20 cellular contexts compared by ENCODE assay signal in genomic region chr7:148162808-148163207, GRCh38.
A peak's percentile ranks its signal among the peaks of the same experiment; 100 is the strongest.
DNase-seq lines count a peak whose midpoint lies in the region; ATAC-seq, FAIRE-seq and TF ChIP-seq lines count a peak whose summit lies in the region.
"Had no signal": no experiment of that assay in that cellular context is flagged by ENCODE, and none has a peak within 500 bp of the region (broad histone marks: within the 10 kb centered on the region; RNA-seq: fewer than 3 reads in every experiment).

No MANE protein-coding gene starts in this region.

- DNase-seq in HepG2 (ENCODE audit: low spot score) = no peak
- no peak for DNase-seq in right lobe of liver
- peak; percentile 25 for DNase-seq in NCI-H69 (lab: John Stamatoyannopoulos, UW)
- DNase-seq in pancreas = peak in 1 of 6 donors; percentile 32
- DNase-seq in NCI-H526 (lab: John Stamatoyannopoulos, UW) = no peak
- no peak for DNase-seq in effector CD8-positive, alpha-beta T cell (lab: John Stamatoyannopoulos, UW)
- no peak for DNase-seq in activated CD4-positive, alpha-beta T cell treated with anti-CD3 and anti-CD28 coated beads for 4 hours
- DNase-seq: C1 segment of cervical spinal cord; Calu3; CD4-positive, alpha-beta memory T cell; COR-L47; DMS53; DMS79 treated with DMSO at 0.1 percent for 48 hours; GF-D8; GOT3; HFFc6 had no signal

- ATAC-seq in HepG2 (no peak), right lobe of liver (no peak), pancreas (peak; percentile 46 to 70 (median 60))

- H3K27ac ChIP-seq in HepG2 (ENCODE audit: extremely low read length, insufficient read depth, low read length) = no peak overlapping the region
- no peak overlapping the region for H3K27ac ChIP-seq in right lobe of liver
- no peak overlapping the region for H3K27ac ChIP-seq in pancreas

- no TSS peak for BruUV-seq in HepG2 (replicated peaks; lab: Mats Ljungman, UMichigan)

- TF ChIP-seq CTCF in HepG2 (CRISPR knock-in tag; IDR thresholded peaks at IDR 0.05) (no peak), right lobe of liver (IDR thresholded peaks at IDR 0.05) (no peak), pancreas (IDR thresholded peaks at IDR 0.05) (no peak)

- CTCF ChIA-PET in HepG2 (lab: Yijun Ruan, JAX; ENCODE audit: low intra/inter-chr PET ratio, low total read pairs) = no interaction called here

- no peak overlapping the region for H3K4me2 ChIP-seq in HepG2 (ENCODE audit: low read depth, low read length)

- H3K4me1 ChIP-seq in HepG2 (ENCODE audit: insufficient read depth, low read length) (no peaks in the 10 kb centered on the region), right lobe of liver (no peaks in the 10 kb centered on the region), pancreas (peaks cover 5 to 7% (median 7%) of the 10 kb centered on the region in 3 donors)
- H3K4me1 ChIP-seq: HAP-1 had no signal

- H3K9ac ChIP-seq in HepG2 (ENCODE audit: insufficient read depth, low read depth, low read length) = no peak overlapping the region

- FAIRE-seq in HepG2 (lab: Jason Lieb, UNC) = no peak
- FAIRE-seq in pancreas (lab: Jason Lieb, UNC) = no peak
- FAIRE-seq: GM12891, GM18507, H54 had no signal

- no peaks in the 10 kb centered on the region for H3K9me3 ChIP-seq in HepG2 (ENCODE audit: low read length)
- H3K9me3 ChIP-seq in right lobe of liver = no peaks in the 10 kb centered on the region
- no peaks in the 10 kb centered on the region for H3K9me3 ChIP-seq in pancreas
- H3K9me3 ChIP-seq: HAP-1 had no signal

- 7% methylated on average over 4 of the region's 4 CpGs for WGBS in HepG2 (ENCODE audit: low lambda C conversion rate)
- WGBS in right lobe of liver (ENCODE audit: insufficient coverage, low coverage, low lambda C conversion rate, missing lambda C conversion rate) = 24% methylated on average over 4 of the region's 4 CpGs
- 14 to 17% methylated on average over 4 of the region's 4 CpGs for WGBS in pancreas, 2 donors

- in situ Hi-C loops in HepG2 (cut with HindIII; ENCODE audit: extremely low pct_ligation_motif_present, low pct_unique_long_range_greater_than_20kb) = no loop called here

- TF ChIP-seq EP300 in HepG2 (IDR thresholded peaks at IDR 0.05; ENCODE audit: low read depth in 2 of 2, low read length in 2 of 2) (no peak), HepG2 (CRISPR knock-in tag; IDR thresholded peaks at IDR 0.05; ENCODE audit: borderline replicate concordance) (no peak)

- no peaks in the 10 kb centered on the region; a peak in 1 of 5 replicates for H3K27me3 ChIP-seq in HepG2 (ENCODE audit: control insufficient read depth in 1 of 2, insufficient read depth in 2 of 2, low read length in 2 of 2)
- no peaks in the 10 kb centered on the region for H3K27me3 ChIP-seq in right lobe of liver
- H3K27me3 ChIP-seq in pancreas = peaks cover 0 to 4% (median 0%) of the 10 kb centered on the region in 4 donors

- POLR2A ChIA-PET in HepG2 (lab: Yijun Ruan, JAX) = no interaction called here

- no peaks in the 10 kb centered on the region for H3K79me2 ChIP-seq in HepG2 (ENCODE audit: insufficient read depth, low read length)

- TF ChIP-seq POLR2A in HepG2 (IDR thresholded peaks at IDR 0.05; ENCODE audit: insufficient read depth in 1 of 2, low read depth in 2 of 2, low read length in 2 of 2) (no peak), right lobe of liver (IDR thresholded peaks at IDR 0.05) (no peak)

- H3K36me3 ChIP-seq in HepG2 (replicated peaks in 1 of 2; ENCODE audit: control insufficient read depth in 1 of 2, insufficient read depth in 2 of 2, low read length in 2 of 2) = no peaks in the 10 kb centered on the region
- H3K36me3 ChIP-seq in right lobe of liver = no peaks in the 10 kb centered on the region
- H3K36me3 ChIP-seq in pancreas = no peaks in the 10 kb centered on the region
- H3K36me3 ChIP-seq: HAP-1 had no signal

- H3K4me3 ChIP-seq in HepG2 (replicated peaks in 1 of 3; ENCODE audit: insufficient read depth in 1 of 3, low read depth in 2 of 3, low read length in 3 of 3) (no peak overlapping the region), right lobe of liver (no peak overlapping the region), pancreas (no peak overlapping the region)
- H3K4me3 ChIP-seq: HAP-1 had no signal

- no peaks in the 10 kb centered on the region for H4K20me1 ChIP-seq in HepG2 (ENCODE audit: insufficient read depth, low read length)

- intact Hi-C loops in HepG2 (cut with micrococcal nuclease; ENCODE audit: unreplicated experiment) = no loop called here
- intact Hi-C loops in right lobe of liver (cut with DNase I) = no loop called here
- intact Hi-C loops in pancreas (cut with DNase I) = no loop called here

- TF ChIP-seq RAD21 in HepG2 (CRISPR knock-in tag; IDR thresholded peaks at IDR 0.05) = no peak

- no peak overlapping the region for H2AFZ ChIP-seq in HepG2 (ENCODE audit: low read length)

TF ChIP-seq in HepG2, 621 proteins besides CTCF, POLR2A, EP300 and RAD21:
- TF ChIP-seq PHF8 (CRISPR knock-in tag; IDR thresholded peaks at IDR 0.05) (no peak), ZNF770 (CRISPR knock-in tag; IDR thresholded peaks at IDR 0.05) (peak; percentile 30; the same call in 1 of the 2 replicates), ZNF18 (CRISPR knock-in tag; IDR thresholded peaks at IDR 0.05; ENCODE audit: insufficient replicate concordance) (no peak)
TF ChIP-seq in HepG2: peak in this region for 1.

Comparison
In these comparisons a context has a peak if more than half of its experiments do, and no peak if none do; other contexts are left out.
1. ATAC-seq: peak in pancreas (4 of 4); none in HepG2 (single experiment) and right lobe of liver (0 of 4).